16 cellular contexts compared by ENCODE assay signal in genomic region chr2:24831736-24832421, GRCh38. TPM values are rescaled to one million over a fixed set of nuclear protein-coding genes. Genes with fewer than 3 reads are reported as not detected.
DNase-seq lines count a peak whose midpoint lies in the region; TF ChIP-seq lines count a peak whose summit lies in the region.
"Had no signal": no experiment of that assay in that cellular context is flagged by ENCODE, and none has a peak within 500 bp of the region (broad histone marks: within the 10 kb centered on the region; RNA-seq: fewer than 3 reads in every experiment).

No MANE protein-coding gene starts in this region.

- no peak overlapping the region for H2AFZ ChIP-seq in osteoblast (ENCODE audit: low read length)

- DNase-seq in CD14-positive monocyte (ENCODE audit: low spot score) (peak; percentile 11), NCI-H345 (lab: John Stamatoyannopoulos, UW) (peak; percentile 35), cardiac septum (ENCODE audit: low spot score) (peak; percentile 70), osteoblast (ENCODE audit: insufficient read length, low spot score, missing footprints) (peak; percentile 87), NCI-H526 treated with DMSO at 0.1 percent for 48 hours (lab: John Stamatoyannopoulos, UW) (no peak), HPDE6-E6E7 (ENCODE audit: extremely low spot score) (no peak), NCI-H1930 (lab: John Stamatoyannopoulos, UW) (no peak), T1000 (lab: John Stamatoyannopoulos, UW) (no peak)
- DNase-seq: CD4-positive, CD25-positive, alpha-beta regulatory T cell; HFFc6; Karpas-422; NCI-H510A; RPMI8226 had no signal

- no peaks in the 10 kb centered on the region for H3K36me3 ChIP-seq in osteoblast (ENCODE audit: insufficient read depth, low read length)
- H3K36me3 ChIP-seq: breast epithelium, transverse colon had no signal

- peaks cover 2% of the 10 kb centered on the region for H3K4me1 Mint-ChIP-seq in CD14-positive monocyte

- H3K4me2 ChIP-seq in osteoblast (ENCODE audit: insufficient read depth, low read length): no peak overlapping the region

- peaks cover 0 to 1% (median 0%) of the 10 kb centered on the region in 3 donors for H3K27me3 Mint-ChIP-seq in CD14-positive monocyte (ENCODE audit: low read depth in 3 of 3)
- H3K27me3 Mint-ChIP-seq: CD4-positive, CD25-positive, alpha-beta regulatory T cell had no signal

- H3K9me3 ChIP-seq in osteoblast (ENCODE audit: low read depth, low read length): no peaks in the 10 kb centered on the region
- H3K9me3 ChIP-seq: breast epithelium, transverse colon had no signal

- H3K36me3 Mint-ChIP-seq in CD14-positive monocyte: peaks cover 16 to 33% of the 10 kb centered on the region in 2 donors

- H3K27me3 ChIP-seq in osteoblast (ENCODE audit: insufficient read depth, low read length): no peaks in the 10 kb centered on the region
- H3K27me3 ChIP-seq: breast epithelium, transverse colon had no signal

- H4K20me1 ChIP-seq in osteoblast (ENCODE audit: insufficient read depth, low read length): no peaks in the 10 kb centered on the region

- peaks cover 7% of the 10 kb centered on the region for H3K4me1 ChIP-seq in osteoblast (ENCODE audit: insufficient read depth, low read length)
- H3K4me1 ChIP-seq: breast epithelium had no signal

- H3K4me3 ChIP-seq in osteoblast (ENCODE audit: insufficient read depth, low read length): no peak overlapping the region
- H3K4me3 ChIP-seq: breast epithelium, transverse colon had no signal

- no peak for TF ChIP-seq CTCF in CD14-positive monocyte (IDR thresholded peaks at IDR 0.05)
- no peak for TF ChIP-seq CTCF in osteoblast (IDR thresholded peaks at IDR 0.05; ENCODE audit: extremely low read depth, low read depth, low read length)

- intact Hi-C loops in CD14-positive monocyte (cut with micrococcal nuclease): no loop called here
- intact Hi-C loops in cardiac septum (cut with DNase I): no loop called here

- no peaks in the 10 kb centered on the region for H3K79me2 ChIP-seq in osteoblast (ENCODE audit: insufficient read depth, low read length)
- H3K79me2 ChIP-seq: parathyroid adenoma had no signal

- no peak overlapping the region for H3K27ac Mint-ChIP-seq in CD14-positive monocyte
- H3K27ac Mint-ChIP-seq: HFFc6 had no signal

- H3K9me3 Mint-ChIP-seq in CD14-positive monocyte: peaks cover 0 to 1% (median 0%) of the 10 kb centered on the region in 7 donors
- H3K9me3 Mint-ChIP-seq: CD4-positive, CD25-positive, alpha-beta regulatory T cell; HFFc6 had no signal

- no peak overlapping the region for H3K4me3 Mint-ChIP-seq in CD14-positive monocyte
- H3K4me3 Mint-ChIP-seq: CD4-positive, CD25-positive, alpha-beta regulatory T cell; HFFc6 had no signal

- no peak overlapping the region for H3K27ac ChIP-seq in osteoblast (ENCODE audit: low read depth, low read length)
- H3K27ac ChIP-seq: parathyroid adenoma, transverse colon had no signal

RNA-seq across cellular contexts. Expression of gene CENPO, which starts 38.7 kb away (rescaled TPM):
- polyA plus RNA-seq in CD14-positive monocyte: 1 to 10 TPM; 1.6 to 2.3 TPM
- total RNA-seq in cardiac septum (2.3 TPM), osteoblast (8.0 and 9.1 TPM in 2 replicates)

RNA-seq across cellular contexts. Expression of gene PTRHD1, which starts 38.7 kb away (rescaled TPM):
- 10 to 100 TPM; 78.6 to 86.2 TPM for polyA plus RNA-seq in CD14-positive monocyte
- total RNA-seq in cardiac septum (23.2 TPM), osteoblast (21.5 and 25.0 TPM in 2 replicates)

Comparison
In these comparisons a context has a peak if more than half of its experiments do, and no peak if none do; other contexts are left out.
1. DNase-seq: peak in CD14-positive monocyte (single experiment), NCI-H345 (single experiment), cardiac septum (single experiment) and osteoblast (single experiment); none in NCI-H526 treated with DMSO at 0.1 percent for 48 hours (single experiment), HPDE6-E6E7 (single experiment), NCI-H1930 (0 of 2) and T1000 (single experiment).